1 cellular context compared by ENCODE assay signal in the genomic region with DNA sequence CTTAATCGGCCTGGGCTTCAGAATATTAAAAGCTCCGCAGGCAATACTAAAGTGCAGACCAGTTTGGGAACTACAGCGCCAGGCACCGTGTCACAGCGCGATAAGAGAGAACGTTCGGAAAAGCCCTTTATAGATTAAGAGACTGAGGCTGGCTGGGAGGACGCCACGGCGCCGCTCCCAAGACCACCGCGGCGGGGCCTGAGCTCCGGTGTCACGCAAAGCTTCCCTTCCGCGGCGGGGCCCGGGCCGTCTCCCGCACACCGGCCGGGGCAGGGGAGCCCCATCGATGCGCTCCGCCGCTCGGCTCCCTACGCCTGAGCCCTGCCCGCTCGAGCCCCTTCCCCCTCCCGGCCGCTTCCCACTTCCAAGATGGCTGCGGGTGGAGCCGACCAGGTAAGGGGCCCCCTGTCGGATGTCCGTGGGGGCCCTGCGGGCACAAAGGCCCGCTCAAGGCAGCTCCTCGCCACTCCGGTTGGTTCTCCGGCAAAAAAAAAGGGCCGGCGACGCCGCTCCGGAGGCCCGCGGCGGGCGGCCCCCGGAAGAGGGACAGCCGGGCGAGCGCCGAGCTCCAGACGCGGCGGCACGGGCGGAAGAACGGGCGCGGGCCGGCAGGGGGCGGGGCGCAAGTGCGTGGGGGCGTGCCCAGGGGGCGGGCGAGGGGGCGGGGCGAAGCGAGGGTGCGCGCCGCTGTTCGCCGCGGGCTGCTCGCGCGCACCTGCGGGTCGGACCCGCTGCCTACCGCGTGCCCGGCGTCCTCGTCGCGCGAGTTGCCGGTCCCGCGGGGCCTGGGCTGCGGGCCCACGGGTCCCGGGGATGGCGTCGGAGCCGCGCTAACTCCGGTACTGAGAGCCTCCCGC.
TF ChIP-seq lines count a peak whose summit lies in the region.

A gene with protein sequence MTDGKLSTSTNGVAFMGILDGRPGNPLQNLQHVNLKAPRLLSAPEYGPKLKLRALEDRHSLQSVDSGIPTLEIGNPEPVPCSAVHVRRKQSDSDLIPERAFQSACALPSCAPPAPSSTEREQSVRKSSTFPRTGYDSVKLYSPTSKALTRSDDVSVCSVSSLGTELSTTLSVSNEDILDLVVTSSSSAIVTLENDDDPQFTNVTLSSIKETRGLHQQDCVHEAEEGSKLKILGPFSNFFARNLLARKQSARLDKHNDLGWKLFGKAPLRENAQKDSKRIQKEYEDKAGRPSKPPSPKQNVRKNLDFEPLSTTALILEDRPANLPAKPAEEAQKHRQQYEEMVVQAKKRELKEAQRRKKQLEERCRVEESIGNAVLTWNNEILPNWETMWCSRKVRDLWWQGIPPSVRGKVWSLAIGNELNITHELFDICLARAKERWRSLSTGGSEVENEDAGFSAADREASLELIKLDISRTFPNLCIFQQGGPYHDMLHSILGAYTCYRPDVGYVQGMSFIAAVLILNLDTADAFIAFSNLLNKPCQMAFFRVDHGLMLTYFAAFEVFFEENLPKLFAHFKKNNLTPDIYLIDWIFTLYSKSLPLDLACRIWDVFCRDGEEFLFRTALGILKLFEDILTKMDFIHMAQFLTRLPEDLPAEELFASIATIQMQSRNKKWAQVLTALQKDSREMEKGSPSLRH (plus strand): TSS at position 714 of the 857 bp plus-strand sequence. CDS start 13,564 bp downstream, outside the sequence.

TF ChIP-seq in K562, 482 proteins besides CTCF, POLR2A, EP300 and RAD21 (continued from another document and continues in another):
- TF ChIP-seq, protein P1, sequence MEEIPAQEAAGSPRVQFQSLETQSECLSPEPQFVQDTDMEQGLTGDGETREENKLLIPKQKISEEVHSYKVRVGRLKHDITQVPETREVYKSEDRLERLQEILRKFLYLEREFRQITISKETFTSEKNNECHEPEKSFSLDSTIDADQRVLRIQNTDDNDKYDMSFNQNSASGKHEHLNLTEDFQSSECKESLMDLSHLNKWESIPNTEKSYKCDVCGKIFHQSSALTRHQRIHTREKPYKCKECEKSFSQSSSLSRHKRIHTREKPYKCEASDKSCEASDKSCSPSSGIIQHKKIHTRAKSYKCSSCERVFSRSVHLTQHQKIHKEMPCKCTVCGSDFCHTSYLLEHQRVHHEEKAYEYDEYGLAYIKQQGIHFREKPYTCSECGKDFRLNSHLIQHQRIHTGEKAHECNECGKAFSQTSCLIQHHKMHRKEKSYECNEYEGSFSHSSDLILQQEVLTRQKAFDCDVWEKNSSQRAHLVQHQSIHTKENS (CRISPR knock-in tag; IDR thresholded peaks at IDR 0.05) = no peak
- TF ChIP-seq, protein P2, sequence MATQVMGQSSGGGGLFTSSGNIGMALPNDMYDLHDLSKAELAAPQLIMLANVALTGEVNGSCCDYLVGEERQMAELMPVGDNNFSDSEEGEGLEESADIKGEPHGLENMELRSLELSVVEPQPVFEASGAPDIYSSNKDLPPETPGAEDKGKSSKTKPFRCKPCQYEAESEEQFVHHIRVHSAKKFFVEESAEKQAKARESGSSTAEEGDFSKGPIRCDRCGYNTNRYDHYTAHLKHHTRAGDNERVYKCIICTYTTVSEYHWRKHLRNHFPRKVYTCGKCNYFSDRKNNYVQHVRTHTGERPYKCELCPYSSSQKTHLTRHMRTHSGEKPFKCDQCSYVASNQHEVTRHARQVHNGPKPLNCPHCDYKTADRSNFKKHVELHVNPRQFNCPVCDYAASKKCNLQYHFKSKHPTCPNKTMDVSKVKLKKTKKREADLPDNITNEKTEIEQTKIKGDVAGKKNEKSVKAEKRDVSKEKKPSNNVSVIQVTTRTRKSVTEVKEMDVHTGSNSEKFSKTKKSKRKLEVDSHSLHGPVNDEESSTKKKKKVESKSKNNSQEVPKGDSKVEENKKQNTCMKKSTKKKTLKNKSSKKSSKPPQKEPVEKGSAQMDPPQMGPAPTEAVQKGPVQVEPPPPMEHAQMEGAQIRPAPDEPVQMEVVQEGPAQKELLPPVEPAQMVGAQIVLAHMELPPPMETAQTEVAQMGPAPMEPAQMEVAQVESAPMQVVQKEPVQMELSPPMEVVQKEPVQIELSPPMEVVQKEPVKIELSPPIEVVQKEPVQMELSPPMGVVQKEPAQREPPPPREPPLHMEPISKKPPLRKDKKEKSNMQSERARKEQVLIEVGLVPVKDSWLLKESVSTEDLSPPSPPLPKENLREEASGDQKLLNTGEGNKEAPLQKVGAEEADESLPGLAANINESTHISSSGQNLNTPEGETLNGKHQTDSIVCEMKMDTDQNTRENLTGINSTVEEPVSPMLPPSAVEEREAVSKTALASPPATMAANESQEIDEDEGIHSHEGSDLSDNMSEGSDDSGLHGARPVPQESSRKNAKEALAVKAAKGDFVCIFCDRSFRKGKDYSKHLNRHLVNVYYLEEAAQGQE (CRISPR knock-in tag; IDR thresholded peaks at IDR 0.05; ENCODE audit: low read depth) = 0 out of 2 replicates have a peak, but pooled peaks have one; percentile 24
- TF ChIP-seq ZNF75A (CRISPR knock-in tag; IDR thresholded peaks at IDR 0.05) (no peak), XRCC5 (IDR thresholded peaks at IDR 0.05; ENCODE audit: low read depth, low read length) (peak; percentile 94; the same call in 1 of the 2 replicates), RFX7 (CRISPR knock-in tag; IDR thresholded peaks at IDR 0.05) (no peak), MTA1 (IDR thresholded peaks at IDR 0.05; ENCODE audit: borderline replicate concordance) (no peak), ZNF224 (CRISPR knock-in tag; IDR thresholded peaks at IDR 0.05) (no peak), SUPT5H (IDR thresholded peaks at IDR 0.05) (peak; percentile 69), PML (IDR thresholded peaks at IDR 0.05; ENCODE audit: low read length) (no peak; the same call in 1 of the 2 replicates), EWSR1 (IDR thresholded peaks at IDR 0.05; ENCODE audit: borderline replicate concordance, low read depth, partially characterized antibody) (no peak), PHF20 (IDR thresholded peaks at IDR 0.05; ENCODE audit: partially characterized antibody) (peak; percentile 79), ZNF785 (CRISPR knock-in tag; IDR thresholded peaks at IDR 0.05) (no peak), ASH1L (IDR thresholded peaks at IDR 0.05; ENCODE audit: borderline replicate concordance, low read depth, partially characterized antibody) (no peak), TEAD2 (tag; IDR thresholded peaks at IDR 0.05) (no peak), FOXP1 (CRISPR knock-in tag; IDR thresholded peaks at IDR 0.05) (no peak), ZNF274 (IDR thresholded peaks at IDR 0.05; ENCODE audit: borderline replicate concordance, low read depth, low read length) (no peak)
- TF ChIP-seq, protein P3, sequence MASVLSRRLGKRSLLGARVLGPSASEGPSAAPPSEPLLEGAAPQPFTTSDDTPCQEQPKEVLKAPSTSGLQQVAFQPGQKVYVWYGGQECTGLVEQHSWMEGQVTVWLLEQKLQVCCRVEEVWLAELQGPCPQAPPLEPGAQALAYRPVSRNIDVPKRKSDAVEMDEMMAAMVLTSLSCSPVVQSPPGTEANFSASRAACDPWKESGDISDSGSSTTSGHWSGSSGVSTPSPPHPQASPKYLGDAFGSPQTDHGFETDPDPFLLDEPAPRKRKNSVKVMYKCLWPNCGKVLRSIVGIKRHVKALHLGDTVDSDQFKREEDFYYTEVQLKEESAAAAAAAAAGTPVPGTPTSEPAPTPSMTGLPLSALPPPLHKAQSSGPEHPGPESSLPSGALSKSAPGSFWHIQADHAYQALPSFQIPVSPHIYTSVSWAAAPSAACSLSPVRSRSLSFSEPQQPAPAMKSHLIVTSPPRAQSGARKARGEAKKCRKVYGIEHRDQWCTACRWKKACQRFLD (CRISPR knock-in tag; IDR thresholded peaks at IDR 0.05) = no peak
- TF ChIP-seq, protein P4, sequence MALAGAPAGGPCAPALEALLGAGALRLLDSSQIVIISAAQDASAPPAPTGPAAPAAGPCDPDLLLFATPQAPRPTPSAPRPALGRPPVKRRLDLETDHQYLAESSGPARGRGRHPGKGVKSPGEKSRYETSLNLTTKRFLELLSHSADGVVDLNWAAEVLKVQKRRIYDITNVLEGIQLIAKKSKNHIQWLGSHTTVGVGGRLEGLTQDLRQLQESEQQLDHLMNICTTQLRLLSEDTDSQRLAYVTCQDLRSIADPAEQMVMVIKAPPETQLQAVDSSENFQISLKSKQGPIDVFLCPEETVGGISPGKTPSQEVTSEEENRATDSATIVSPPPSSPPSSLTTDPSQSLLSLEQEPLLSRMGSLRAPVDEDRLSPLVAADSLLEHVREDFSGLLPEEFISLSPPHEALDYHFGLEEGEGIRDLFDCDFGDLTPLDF (CRISPR knock-in tag; IDR thresholded peaks at IDR 0.05) = no peak; the same call in 1 of the 2 replicates
- TF ChIP-seq, protein P5, sequence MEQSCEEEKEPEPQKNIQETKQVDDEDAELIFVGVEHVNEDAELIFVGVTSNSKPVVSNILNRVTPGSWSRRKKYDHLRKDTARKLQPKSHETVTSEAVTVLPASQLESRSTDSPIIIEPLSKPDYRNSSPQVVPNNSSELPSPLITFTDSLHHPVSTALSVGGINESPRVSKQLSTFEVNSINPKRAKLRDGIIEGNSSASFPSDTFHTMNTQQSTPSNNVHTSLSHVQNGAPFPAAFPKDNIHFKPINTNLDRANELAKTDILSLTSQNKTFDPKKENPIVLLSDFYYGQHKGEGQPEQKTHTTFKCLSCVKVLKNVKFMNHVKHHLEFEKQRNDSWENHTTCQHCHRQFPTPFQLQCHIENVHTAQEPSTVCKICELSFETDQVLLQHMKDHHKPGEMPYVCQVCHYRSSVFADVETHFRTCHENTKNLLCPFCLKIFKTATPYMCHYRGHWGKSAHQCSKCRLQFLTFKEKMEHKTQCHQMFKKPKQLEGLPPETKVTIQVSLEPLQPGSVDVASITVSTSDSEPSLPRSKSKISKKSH (CRISPR knock-in tag; IDR thresholded peaks at IDR 0.05) = no peak
- TF ChIP-seq, protein P6, sequence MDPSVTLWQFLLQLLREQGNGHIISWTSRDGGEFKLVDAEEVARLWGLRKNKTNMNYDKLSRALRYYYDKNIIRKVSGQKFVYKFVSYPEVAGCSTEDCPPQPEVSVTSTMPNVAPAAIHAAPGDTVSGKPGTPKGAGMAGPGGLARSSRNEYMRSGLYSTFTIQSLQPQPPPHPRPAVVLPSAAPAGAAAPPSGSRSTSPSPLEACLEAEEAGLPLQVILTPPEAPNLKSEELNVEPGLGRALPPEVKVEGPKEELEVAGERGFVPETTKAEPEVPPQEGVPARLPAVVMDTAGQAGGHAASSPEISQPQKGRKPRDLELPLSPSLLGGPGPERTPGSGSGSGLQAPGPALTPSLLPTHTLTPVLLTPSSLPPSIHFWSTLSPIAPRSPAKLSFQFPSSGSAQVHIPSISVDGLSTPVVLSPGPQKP (CRISPR knock-in tag; IDR thresholded peaks at IDR 0.05) = no peak
- TF ChIP-seq, protein P7, sequence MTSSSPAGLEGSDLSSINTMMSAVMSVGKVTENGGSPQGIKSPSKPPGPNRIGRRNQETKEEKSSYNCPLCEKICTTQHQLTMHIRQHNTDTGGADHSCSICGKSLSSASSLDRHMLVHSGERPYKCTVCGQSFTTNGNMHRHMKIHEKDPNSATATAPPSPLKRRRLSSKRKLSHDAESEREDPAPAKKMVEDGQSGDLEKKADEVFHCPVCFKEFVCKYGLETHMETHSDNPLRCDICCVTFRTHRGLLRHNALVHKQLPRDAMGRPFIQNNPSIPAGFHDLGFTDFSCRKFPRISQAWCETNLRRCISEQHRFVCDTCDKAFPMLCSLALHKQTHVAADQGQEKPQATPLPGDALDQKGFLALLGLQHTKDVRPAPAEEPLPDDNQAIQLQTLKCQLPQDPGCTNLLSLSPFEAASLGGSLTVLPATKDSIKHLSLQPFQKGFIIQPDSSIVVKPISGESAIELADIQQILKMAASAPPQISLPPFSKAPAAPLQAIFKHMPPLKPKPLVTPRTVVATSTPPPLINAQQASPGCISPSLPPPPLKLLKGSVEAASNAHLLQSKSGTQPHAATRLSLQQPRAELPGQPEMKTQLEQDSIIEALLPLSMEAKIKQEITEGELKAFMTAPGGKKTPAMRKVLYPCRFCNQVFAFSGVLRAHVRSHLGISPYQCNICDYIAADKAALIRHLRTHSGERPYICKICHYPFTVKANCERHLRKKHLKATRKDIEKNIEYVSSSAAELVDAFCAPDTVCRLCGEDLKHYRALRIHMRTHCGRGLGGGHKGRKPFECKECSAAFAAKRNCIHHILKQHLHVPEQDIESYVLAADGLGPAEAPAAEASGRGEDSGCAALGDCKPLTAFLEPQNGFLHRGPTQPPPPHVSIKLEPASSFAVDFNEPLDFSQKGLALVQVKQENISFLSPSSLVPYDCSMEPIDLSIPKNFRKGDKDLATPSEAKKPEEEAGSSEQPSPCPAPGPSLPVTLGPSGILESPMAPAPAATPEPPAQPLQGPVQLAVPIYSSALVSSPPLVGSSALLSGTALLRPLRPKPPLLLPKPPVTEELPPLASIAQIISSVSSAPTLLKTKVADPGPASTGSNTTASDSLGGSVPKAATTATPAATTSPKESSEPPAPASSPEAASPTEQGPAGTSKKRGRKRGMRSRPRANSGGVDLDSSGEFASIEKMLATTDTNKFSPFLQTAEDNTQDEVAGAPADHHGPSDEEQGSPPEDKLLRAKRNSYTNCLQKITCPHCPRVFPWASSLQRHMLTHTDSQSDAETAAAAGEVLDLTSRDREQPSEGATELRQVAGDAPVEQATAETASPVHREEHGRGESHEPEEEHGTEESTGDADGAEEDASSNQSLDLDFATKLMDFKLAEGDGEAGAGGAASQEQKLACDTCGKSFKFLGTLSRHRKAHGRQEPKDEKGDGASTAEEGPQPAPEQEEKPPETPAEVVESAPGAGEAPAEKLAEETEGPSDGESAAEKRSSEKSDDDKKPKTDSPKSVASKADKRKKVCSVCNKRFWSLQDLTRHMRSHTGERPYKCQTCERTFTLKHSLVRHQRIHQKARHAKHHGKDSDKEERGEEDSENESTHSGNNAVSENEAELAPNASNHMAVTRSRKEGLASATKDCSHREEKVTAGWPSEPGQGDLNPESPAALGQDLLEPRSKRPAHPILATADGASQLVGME (CRISPR knock-in tag; IDR thresholded peaks at IDR 0.05) = no peak
